24 cellular contexts compared by ENCODE assay signal in genomic region chr7:47413526-47414341, GRCh38.
"Had no signal": no experiment of that assay in that cellular context is flagged by ENCODE, and none has a peak within 500 bp of the region (broad histone marks: within the 10 kb centered on the region; RNA-seq: fewer than 3 reads in every experiment).

No MANE protein-coding gene starts in this region.

- H3K9me3 Mint-ChIP-seq: activated CD4-positive, alpha-beta memory T cell treated with anti-CD3 and anti-CD28 coated beads for 36 hours; activated CD4-positive, alpha-beta T cell treated with anti-CD3 and anti-CD28 coated beads, Interleukin-2, amount 10 ng/mL, durations not matched to agents 24 days and 14 days; activated naive CD4-positive, alpha-beta T cell treated with anti-CD3 and anti-CD28 coated beads, Interleukin-2, amount 50 U/mL, for 24 hours; activated naive CD8-positive, alpha-beta T cell treated with anti-CD3 and anti-CD28 coated beads, Interleukin-2, amount 50 U/mL, for 24 hours; activated T-helper 2 cell treated with anti-CD3 and anti-CD28 coated beads, Interferon-gamma antibody, Interleukin-2, Interleukin-4, amounts not matched to agents 10 μg/mL and 5 μg/mL and 100 μg/mL, durations not matched to agents 14 hours and 24 hours and 36 hours; naive thymus-derived CD8-positive, alpha-beta T cell; stimulated activated memory B cell treated with anti-CD40 and anti-IgM and Interleukin-4, amounts not matched to agents 10 μg/mL and 1 μg/mL and 100 μg/mL, for 72 hours; stimulated activated naive CD8-positive, alpha-beta T cell treated with anti-CD3 and anti-CD28 coated beads, Interleukin-15, amount 100 ng/mL, for 72 hours; T-helper 1 cell treated with Interleukin-12 subunit alpha and Interleukin-12 subunit beta and Interleukin-4 antibody, amounts not matched to agents 30 μg/mL and 1 μg/mL, for 36 hours; type B pancreatic cell had no signal

- ATAC-seq: activated CD4-positive, CD25-positive, alpha-beta regulatory T cell treated with anti-CD3 and anti-CD28 coated beads, Interleukin-2, amount 50 U/mL, for 24 hours; activated naive CD8-positive, alpha-beta T cell treated with anti-CD3 and anti-CD28 coated beads, Interleukin-2, amount 50 U/mL, for 24 hours; naive thymus-derived CD8-positive, alpha-beta T cell; stimulated activated memory B cell treated with anti-CD40 and anti-IgM and Interleukin-4, amounts not matched to agents 10 μg/mL and 1 μg/mL and 100 μg/mL, for 72 hours had no signal

- H3K9me3 ChIP-seq: vagina had no signal

- FAIRE-seq: frontal cortex, TTC549 had no signal

- H3K36me3 Mint-ChIP-seq: activated CD4-positive, alpha-beta memory T cell treated with anti-CD3 and anti-CD28 coated beads for 36 hours; activated naive CD4-positive, alpha-beta T cell treated with anti-CD3 and anti-CD28 coated beads, Interleukin-2, amount 50 U/mL, for 24 hours; naive thymus-derived CD8-positive, alpha-beta T cell had no signal

- H3K4me3 Mint-ChIP-seq: activated CD4-positive, alpha-beta memory T cell treated with anti-CD3 and anti-CD28 coated beads for 36 hours; activated CD4-positive, alpha-beta T cell treated with anti-CD3 and anti-CD28 coated beads, Interleukin-2, amount 10 ng/mL, durations not matched to agents 24 days and 14 days; activated naive CD4-positive, alpha-beta T cell treated with anti-CD3 and anti-CD28 coated beads, Interleukin-2, amount 50 U/mL, for 24 hours; activated naive CD8-positive, alpha-beta T cell treated with anti-CD3 and anti-CD28 coated beads, Interleukin-2, amount 50 U/mL, for 24 hours; naive thymus-derived CD8-positive, alpha-beta T cell; stimulated activated memory B cell treated with anti-CD40 and anti-IgM and Interleukin-4, amounts not matched to agents 10 μg/mL and 1 μg/mL and 100 μg/mL, for 72 hours; stimulated activated naive CD8-positive, alpha-beta T cell treated with anti-CD3 and anti-CD28 coated beads, Interleukin-15, amount 100 ng/mL, for 72 hours; T-helper 1 cell treated with Interleukin-12 subunit alpha and Interleukin-12 subunit beta and Interleukin-4 antibody, amounts not matched to agents 30 μg/mL and 1 μg/mL, for 36 hours; type B pancreatic cell had no signal

- H3K36me3 ChIP-seq: vagina, WERI-Rb-1 had no signal

- H3K4me1 Mint-ChIP-seq: activated naive CD4-positive, alpha-beta T cell treated with anti-CD3 and anti-CD28 coated beads, Interleukin-2, amount 50 U/mL, for 24 hours; stimulated activated memory B cell treated with anti-CD40 and anti-IgM and Interleukin-4, amounts not matched to agents 10 μg/mL and 1 μg/mL and 100 μg/mL, for 72 hours; stimulated activated naive CD8-positive, alpha-beta T cell treated with anti-CD3 and anti-CD28 coated beads, Interleukin-15, amount 100 ng/mL, for 72 hours had no signal

- H3K27me3 ChIP-seq: vagina had no signal

- H3K27me3 Mint-ChIP-seq: activated CD4-positive, alpha-beta memory T cell treated with anti-CD3 and anti-CD28 coated beads for 36 hours; activated CD4-positive, alpha-beta T cell treated with anti-CD3 and anti-CD28 coated beads, Interleukin-2, amount 10 ng/mL, durations not matched to agents 24 days and 14 days; activated naive CD4-positive, alpha-beta T cell treated with anti-CD3 and anti-CD28 coated beads, Interleukin-2, amount 50 U/mL, for 24 hours; activated naive CD8-positive, alpha-beta T cell treated with anti-CD3 and anti-CD28 coated beads, Interleukin-2, amount 50 U/mL, for 24 hours; naive thymus-derived CD8-positive, alpha-beta T cell; stimulated activated memory B cell treated with anti-CD40 and anti-IgM and Interleukin-4, amounts not matched to agents 10 μg/mL and 1 μg/mL and 100 μg/mL, for 72 hours; type B pancreatic cell had no signal

- H3K27ac ChIP-seq: vagina, WERI-Rb-1 had no signal

- H3K4me3 ChIP-seq: vagina had no signal

- H3K27ac Mint-ChIP-seq: activated CD4-positive, alpha-beta memory T cell treated with anti-CD3 and anti-CD28 coated beads for 36 hours; activated CD4-positive, alpha-beta T cell treated with anti-CD3 and anti-CD28 coated beads, Interleukin-2, amount 10 ng/mL, durations not matched to agents 24 days and 14 days; activated naive CD4-positive, alpha-beta T cell treated with anti-CD3 and anti-CD28 coated beads, Interleukin-2, amount 50 U/mL, for 24 hours; activated naive CD8-positive, alpha-beta T cell treated with anti-CD3 and anti-CD28 coated beads, Interleukin-2, amount 50 U/mL, for 24 hours; activated T-helper 2 cell treated with anti-CD3 and anti-CD28 coated beads, Interferon-gamma antibody, Interleukin-2, Interleukin-4, amounts not matched to agents 10 μg/mL and 5 μg/mL and 100 μg/mL, durations not matched to agents 14 hours and 24 hours and 36 hours; naive thymus-derived CD8-positive, alpha-beta T cell; stimulated activated memory B cell treated with anti-CD40 and anti-IgM and Interleukin-4, amounts not matched to agents 10 μg/mL and 1 μg/mL and 100 μg/mL, for 72 hours; stimulated activated naive CD8-positive, alpha-beta T cell treated with anti-CD3 and anti-CD28 coated beads, Interleukin-15, amount 100 ng/mL, for 72 hours; T-helper 1 cell treated with Interleukin-12 subunit alpha and Interleukin-12 subunit beta and Interleukin-4 antibody, amounts not matched to agents 30 μg/mL and 1 μg/mL, for 36 hours; type B pancreatic cell had no signal

- H3K4me1 ChIP-seq: vagina had no signal

- DNase-seq: activated CD4-positive, alpha-beta memory T cell treated with anti-CD3 and anti-CD28 coated beads for 36 hours; activated CD4-positive, alpha-beta T cell treated with anti-CD3 and anti-CD28 coated beads, Interleukin-2, amount 10 ng/mL, durations not matched to agents 24 days and 14 days; activated naive CD8-positive, alpha-beta T cell treated with anti-CD3 and anti-CD28 coated beads, Interleukin-2, amount 50 U/mL, for 24 hours; activated T-cell treated with anti-CD3 and anti-CD28 coated beads, Interleukin-2, amount 50 U/mL, for 48 hours; amygdala; central memory CD4-positive, alpha-beta T cell; effector CD8-positive, alpha-beta T cell; mammary epithelial cell; naive thymus-derived CD8-positive, alpha-beta T cell; stimulated activated CD4-positive, alpha-beta T cell treated with anti-CD3 and anti-CD28 coated beads, Interleukin-4, amount 100 ng/mL, for 24 hours; stimulated activated naive CD8-positive, alpha-beta T cell treated with anti-CD3 and anti-CD28 coated beads, Interleukin-15, amount 100 ng/mL, for 72 hours; substantia nigra; SW 1271; T-helper 9 cell; WERI-Rb-1 had no signal
